Comparison of ENCODE assay signal across 1 cellular context in the genomic region with DNA sequence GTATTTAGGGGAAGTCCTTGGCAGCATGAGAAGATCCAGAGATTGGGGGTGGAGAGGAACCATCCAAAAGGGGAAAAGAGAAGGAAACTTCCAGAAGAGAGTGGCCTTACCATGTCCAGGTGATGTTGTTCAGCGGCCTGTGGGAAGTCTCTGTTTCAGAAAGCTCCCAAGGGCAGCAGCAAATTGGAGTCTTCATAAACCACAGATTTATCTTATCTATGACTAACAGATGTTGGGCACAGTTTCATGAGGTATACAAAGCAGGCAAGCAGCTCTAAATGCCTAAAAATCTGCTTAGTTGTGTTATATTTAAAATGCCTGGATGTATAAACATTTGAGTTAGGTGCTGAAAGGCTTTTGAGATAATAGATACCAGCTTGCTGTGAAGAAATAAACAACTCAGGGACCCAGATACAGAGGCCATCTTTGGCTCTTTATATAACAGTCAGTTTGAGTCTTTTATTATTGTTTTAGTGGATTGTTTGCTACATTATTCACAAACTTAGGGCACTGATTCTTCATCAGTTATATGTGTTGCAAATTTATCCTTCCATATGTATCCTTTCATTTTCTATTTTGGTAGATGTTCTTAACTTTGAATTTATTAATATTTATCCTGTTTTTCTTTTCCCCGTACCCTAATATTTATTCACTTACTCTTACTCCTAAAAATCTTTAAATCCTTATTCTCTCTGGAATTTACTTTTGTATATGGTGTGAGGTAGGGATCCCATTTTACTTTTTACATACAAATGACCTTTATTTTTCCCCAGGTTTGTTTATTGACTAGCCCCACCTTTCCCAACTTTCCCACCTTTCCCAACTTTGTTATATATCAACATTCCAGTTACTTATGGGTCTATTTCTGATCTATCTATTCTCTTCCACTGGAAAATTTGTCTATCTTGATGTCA.
TF ChIP-seq lines count a peak whose summit lies in the region.

No MANE protein-coding gene starts in this region.

TF ChIP-seq in endothelial cell of umbilical vein, 7 proteins besides CTCF, POLR2A, EP300 and RAD21:
- TF ChIP-seq EZH2 (IDR thresholded peaks at IDR 0.05; ENCODE audit: borderline replicate concordance, low read depth, low read length, severe bottlenecking) (no peak), MYC (IDR thresholded peaks at IDR 0.05; ENCODE audit: low read depth, low read length) (no peak), GATA2 (IDR thresholded peaks at IDR 0.05; ENCODE audit: insufficient read depth, insufficient read length, low read depth, low read length) (no peak), POLR2AphosphoS5 (IDR thresholded peaks at IDR 0.05; ENCODE audit: insufficient read depth, low read depth, low read length) (no peak), JUN (IDR thresholded peaks at IDR 0.05; ENCODE audit: borderline replicate concordance, insufficient read depth, insufficient read length, low read depth) (no peak), FOS (IDR thresholded peaks at IDR 0.05; ENCODE audit: borderline replicate concordance, insufficient read depth, low read length) (no peak)
- TF ChIP-seq, protein P1, sequence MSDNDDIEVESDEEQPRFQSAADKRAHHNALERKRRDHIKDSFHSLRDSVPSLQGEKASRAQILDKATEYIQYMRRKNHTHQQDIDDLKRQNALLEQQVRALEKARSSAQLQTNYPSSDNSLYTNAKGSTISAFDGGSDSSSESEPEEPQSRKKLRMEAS (IDR thresholded peaks at IDR 0.05; ENCODE audit: insufficient read depth, insufficient read length) = no peak
